32 cellular contexts compared by ENCODE assay signal in genomic region chr15:81146454-81146853, GRCh38. TPM values are rescaled to one million over a fixed set of nuclear protein-coding genes. Genes with fewer than 3 reads are reported as not detected.
"Had no signal": no experiment of that assay in that cellular context is flagged by ENCODE, and none has a peak within 500 bp of the region (broad histone marks: within the 10 kb centered on the region; RNA-seq: fewer than 3 reads in every experiment).

No MANE protein-coding gene starts in this region.

- H3K4me1 ChIP-seq: adrenal gland, ascending aorta had no signal

- H3K4me3 ChIP-seq: adrenal gland, ascending aorta, cardiac muscle cell had no signal

- ATAC-seq: activated CD8-positive, alpha-beta memory T cell treated with anti-CD3 and anti-CD28 coated beads, Interleukin-2, amount 10 ng/mL, durations not matched to agents 7 days and 5 days; activated CD8-positive, alpha-beta T cell treated with anti-CD3 and anti-CD28 coated beads, Interleukin-2, amount 10 ng/mL, durations not matched to agents 7 days and 5 days; activated naive CD8-positive, alpha-beta T cell treated with anti-CD3 and anti-CD28 coated beads, Interleukin-2, amount 50 U/mL, for 24 hours had no signal

- H3K27ac ChIP-seq: adrenal gland, ascending aorta, cardiac muscle cell, VCaP had no signal

- H3K9me3 ChIP-seq: adrenal gland, ascending aorta had no signal

- FAIRE-seq: bronchial epithelial cell, TTC549 had no signal

- H3K27me3 ChIP-seq: adrenal gland, ascending aorta had no signal

- DNase-seq: activated B cell treated with CpG ODN at 0.5 μM for 24 hours; activated CD4-positive, alpha-beta memory T cell treated with anti-CD3 and anti-CD28 coated beads for 36 hours; activated CD4-positive, alpha-beta T cell treated with anti-CD3 and anti-CD28 coated beads for 4 hours; activated CD4-positive, alpha-beta T cell treated with anti-CD3 and anti-CD28 coated beads, Interleukin-2, amount 10 ng/mL, durations not matched to agents 24 days and 14 days; activated CD4-positive, alpha-beta T cell treated with anti-CD3 and anti-CD28 coated beads, Interleukin-2, amount 50 U/mL, for 1 hour; activated CD4-positive, alpha-beta T cell treated with anti-CD3 and anti-CD28 coated beads, Interleukin-2, amount 50 U/mL, for 4 hours; activated CD4-positive, CD25-positive, alpha-beta regulatory T cell treated with anti-CD3 and anti-CD28 coated beads, Interleukin-2, amount 50 U/mL, for 72 hours; activated CD8-positive, alpha-beta memory T cell treated with anti-CD3 and anti-CD28 coated beads for 24 hours; activated CD8-positive, alpha-beta memory T cell treated with anti-CD3 and anti-CD28 coated beads, Interleukin-2, amount 10 ng/mL, durations not matched to agents 7 days and 5 days; activated CD8-positive, alpha-beta memory T cell treated with anti-CD3 and anti-CD28 coated beads, Interleukin-2, amount 50 U/mL, for 48 hours; activated CD8-positive, alpha-beta T cell treated with anti-CD3 and anti-CD28 coated beads, Interleukin-2, amount 10 ng/mL, durations not matched to agents 7 days and 5 days; activated effector memory CD4-positive, alpha-beta T cell treated with Interleukin-2 at 50 U/mL for 16 hours; activated gamma-delta T cell; activated naive CD4-positive, alpha-beta T cell treated with anti-CD3 and anti-CD28 coated beads, Interleukin-2, amount 10 ng/mL, durations not matched to agents 7 days and 5 days; activated naive CD4-positive, alpha-beta T cell treated with Interleukin-2 at 50 U/mL for 16 hours; activated naive CD8-positive, alpha-beta T cell treated with anti-CD3 and anti-CD28 coated beads, Interleukin-2, amount 10 ng/mL, durations not matched to agents 7 days and 5 days; activated naive CD8-positive, alpha-beta T cell treated with anti-CD3 and anti-CD28 coated beads, Interleukin-2, amount 50 U/mL, for 24 hours; activated T-cell treated with anti-CD3 and anti-CD28 coated beads, Interleukin-2, amount 50 U/mL, for 24 hours; activated T-cell treated with anti-CD3 and anti-CD28 coated beads, Interleukin-2, amount 50 U/mL, for 48 hours; adrenal gland; amygdala; caudate nucleus; cerebellar nuclear complex; T-helper 1 cell; T-helper 2 cell; T-helper 9 cell had no signal

- H3K36me3 ChIP-seq: adrenal gland, ascending aorta, cardiac muscle cell had no signal

RNA-seq across cellular contexts. Expression of gene CFAP161, which starts 12.4 kb away (rescaled TPM):
- total RNA-seq: activated CD4-positive, alpha-beta memory T cell treated with anti-CD3 and anti-CD28 coated beads for 36 hours; activated CD4-positive, alpha-beta T cell treated with anti-CD3 and anti-CD28 coated beads, Interleukin-2, amount 10 ng/mL, durations not matched to agents 24 days and 14 days; activated CD8-positive, alpha-beta memory T cell treated with anti-CD3 and anti-CD28 coated beads, Interleukin-2, amount 10 ng/mL, durations not matched to agents 7 days and 5 days; activated CD8-positive, alpha-beta T cell treated with anti-CD3 and anti-CD28 coated beads, Interleukin-2, amount 10 ng/mL, durations not matched to agents 7 days and 5 days; activated naive CD8-positive, alpha-beta T cell treated with anti-CD3 and anti-CD28 coated beads, Interleukin-2, amount 10 ng/mL, durations not matched to agents 7 days and 5 days; activated T-helper 2 cell treated with anti-CD3 and anti-CD28 coated beads, Interferon-gamma antibody, Interleukin-2, Interleukin-4, amounts not matched to agents 10 μg/mL and 5 μg/mL and 100 μg/mL, durations not matched to agents 14 hours and 24 hours and 36 hours; ascending aorta; cardiac muscle cell had no signal
- polyA plus RNA-seq: cardiac muscle cell had no signal

RNA-seq across cellular contexts. Expression of gene IL16, which starts 50.2 kb away (rescaled TPM):
- total RNA-seq: cardiac muscle cell had no signal
- polyA plus RNA-seq: cardiac muscle cell had no signal
